In genomic region chr1:76919123-76919522, GRCh38 we compare ENCODE assay signal across 1 cellular context.
TF ChIP-seq lines count a peak whose summit lies in the region.

No MANE protein-coding gene starts in this region.

TF ChIP-seq in GM23338, 12 proteins besides CTCF, POLR2A, EP300 and RAD21 (continued from another document):
- TF ChIP-seq EZH2 (IDR thresholded peaks at IDR 0.05; ENCODE audit: low read depth, unreplicated experiment): no peak
- no peak for TF ChIP-seq NANOG (IDR thresholded peaks at IDR 0.05; ENCODE audit: borderline replicate concordance)
- TF ChIP-seq ZNF462 (CRISPR knock-in tag; IDR thresholded peaks at IDR 0.05): no peak
- TF ChIP-seq REST (IDR thresholded peaks at IDR 0.05; ENCODE audit: unreplicated experiment): no peak
- TF ChIP-seq CREB1 (CRISPR knock-in tag; IDR thresholded peaks at IDR 0.05; ENCODE audit: low read depth): no peak
- TF ChIP-seq ZNF331 (CRISPR knock-in tag; IDR thresholded peaks at IDR 0.05; ENCODE audit: low read depth): no peak
- TF ChIP-seq JUNB (IDR thresholded peaks at IDR 0.05; ENCODE audit: unreplicated experiment): no peak
- TF ChIP-seq STAT1 (IDR thresholded peaks at IDR 0.05; ENCODE audit: unreplicated experiment): no peak
- TF ChIP-seq ETS1 (IDR thresholded peaks at IDR 0.05): no peak
TF ChIP-seq in GM23338: peak in this region for 0.
